Comparison of ENCODE assay signal across 1 cellular context in genomic region chr3:72462611-72463011, GRCh38.
TF ChIP-seq lines count a peak whose summit lies in the region.

No MANE protein-coding gene starts in this region.

TF ChIP-seq in HepG2, 621 proteins besides CTCF, POLR2A, EP300 and RAD21 (continued from another document and continues in another):
- peak; percentile 61; the same call in 1 of the 2 replicates for TF ChIP-seq ARID4A (CRISPR knock-in tag; IDR thresholded peaks at IDR 0.05; ENCODE audit: borderline replicate concordance)
- no peak for TF ChIP-seq JARID2 (CRISPR knock-in tag; IDR thresholded peaks at IDR 0.05; ENCODE audit: insufficient replicate concordance)
- no peak for TF ChIP-seq ELF4 (CRISPR knock-in tag; IDR thresholded peaks at IDR 0.05; ENCODE audit: borderline replicate concordance)
- no peak for TF ChIP-seq SRSF9 (IDR thresholded peaks at IDR 0.05; ENCODE audit: borderline replicate concordance, insufficient read depth, low read depth, low read length, poor library complexity, severe bottlenecking)
- TF ChIP-seq ZNF784 (CRISPR knock-in tag; IDR thresholded peaks at IDR 0.05; ENCODE audit: borderline replicate concordance), result peak; percentile 51; the same call in 1 of the 2 replicates
- peak; percentile 31; the same call in 1 of the 2 replicates for TF ChIP-seq JUN (CRISPR knock-in tag; IDR thresholded peaks at IDR 0.05)
- TF ChIP-seq ZBED4 (CRISPR knock-in tag; IDR thresholded peaks at IDR 0.05; ENCODE audit: borderline replicate concordance), result 0 out of 2 replicates have a peak, but pooled peaks have one; percentile 60
- peak; percentile 86; the same call in 1 of the 2 replicates for TF ChIP-seq AHDC1 (CRISPR knock-in tag; IDR thresholded peaks at IDR 0.05; ENCODE audit: borderline replicate concordance)
- peak; percentile 61; the same call in 1 of the 2 replicates for TF ChIP-seq MTA1 (CRISPR knock-in tag; IDR thresholded peaks at IDR 0.05; ENCODE audit: borderline replicate concordance)
- TF ChIP-seq CREM (IDR thresholded peaks at IDR 0.05), result peak; percentile 53; the same call in 1 of the 2 replicates
- TF ChIP-seq CREM (CRISPR knock-in tag; IDR thresholded peaks at IDR 0.05), result no peak
- TF ChIP-seq SSRP1 (CRISPR knock-in tag; IDR thresholded peaks at IDR 0.05), result no peak
- no peak for TF ChIP-seq CSRNP1 (CRISPR knock-in tag; IDR thresholded peaks at IDR 0.05)
- TF ChIP-seq NCOR1 (IDR thresholded peaks at IDR 0.05; ENCODE audit: borderline replicate concordance, low read length), result peak; percentile 91
- peak; percentile 79; the same call in 1 of the 2 replicates for TF ChIP-seq MEIS2 (CRISPR knock-in tag; IDR thresholded peaks at IDR 0.05)
- TF ChIP-seq KIAA2018 (CRISPR knock-in tag; IDR thresholded peaks at IDR 0.05; ENCODE audit: borderline replicate concordance), result no peak
- no peak for TF ChIP-seq TRAFD1 (CRISPR knock-in tag; IDR thresholded peaks at IDR 0.05; ENCODE audit: borderline replicate concordance)
